Comparison of ENCODE assay signal across 1 cellular context in genomic region chr11:9613830-9614762, GRCh38.
A peak's percentile ranks its signal among the peaks of the same experiment; 100 is the strongest.
TF ChIP-seq lines count a peak whose summit lies in the region.

No MANE protein-coding gene starts in this region.

TF ChIP-seq in K562, 482 proteins besides CTCF, POLR2A, EP300 and RAD21 (continued from another document and continues in another):
- no peak for TF ChIP-seq ZNF407 (IDR thresholded peaks at IDR 0.05; ENCODE audit: low read depth)
- TF ChIP-seq CHD7 (IDR thresholded peaks at IDR 0.05; ENCODE audit: low read depth, low read length), result no peak
- no peak for TF ChIP-seq ZNF740 (CRISPR knock-in tag; IDR thresholded peaks at IDR 0.05)
- TF ChIP-seq ZNF740 (tag; IDR thresholded peaks at IDR 0.05), result no peak
- 0 out of 2 replicates have a peak, but pooled peaks have one; percentile 4 for TF ChIP-seq ELF4 (CRISPR knock-in tag; IDR thresholded peaks at IDR 0.05)
- TF ChIP-seq ZNF518B (CRISPR knock-in tag; IDR thresholded peaks at IDR 0.05), result no peak
- peak; percentile 9 for TF ChIP-seq GTF2B (IDR thresholded peaks at IDR 0.05; ENCODE audit: extremely low read depth, insufficient read length)
- TF ChIP-seq ZNF699 (CRISPR knock-in tag; IDR thresholded peaks at IDR 0.05; ENCODE audit: insufficient replicate concordance), result no peak
- no peak for TF ChIP-seq RBBP5 (IDR thresholded peaks at IDR 0.05; ENCODE audit: borderline replicate concordance, insufficient read depth, low read length, poor library complexity, severe bottlenecking)
- peak; percentile 27; the same call in 1 of the 2 replicates for TF ChIP-seq ZNF384 (IDR thresholded peaks at IDR 0.05; ENCODE audit: low read depth, low read length)
- TF ChIP-seq RCOR1 (IDR thresholded peaks at IDR 0.05; ENCODE audit: borderline replicate concordance in 1 of 2, low read depth in 2 of 2, low read length in 2 of 2), result peak in 1 of 2 experiments; percentile 50; a peak in 1 of 4 replicates
- no peak for TF ChIP-seq ZBTB17 (CRISPR knock-in tag; IDR thresholded peaks at IDR 0.05)
- no peak; the same call in 1 of the 2 replicates for TF ChIP-seq E2F1 (CRISPR knock-in tag; IDR thresholded peaks at IDR 0.05)
- TF ChIP-seq SRSF3 (IDR thresholded peaks at IDR 0.05; ENCODE audit: insufficient read depth, low read length), result no peak
- peak; percentile 56 to 81; a peak in 2 of 4 replicates for TF ChIP-seq SIN3A (IDR thresholded peaks at IDR 0.05; ENCODE audit: borderline replicate concordance in 2 of 2, control insufficient read depth in 1 of 2, low read depth in 2 of 2, low read length in 2 of 2)
- TF ChIP-seq CGGBP1 (CRISPR knock-in tag; IDR thresholded peaks at IDR 0.05), result no peak
- peak; percentile 47 for TF ChIP-seq RBM25 (IDR thresholded peaks at IDR 0.05; ENCODE audit: low read depth, low read length, severe bottlenecking)
- no peak for TF ChIP-seq ZNF134 (CRISPR knock-in tag; conservative IDR thresholded peaks at IDR 0.05)
